ENCODE assay signal across 31 cellular contexts in genomic region chr1:50172299-50172698, GRCh38.
"Had no signal": no experiment of that assay in that cellular context is flagged by ENCODE, and none has a peak within 500 bp of the region (broad histone marks: within the 10 kb centered on the region; RNA-seq: fewer than 3 reads in every experiment).

No MANE protein-coding gene starts in this region.

- H3K27ac ChIP-seq: adrenal gland, ascending aorta, body of pancreas, brain microvascular endothelial cell, breast epithelium, cardiac muscle cell had no signal

- H3K9me3 ChIP-seq: adrenal gland, ascending aorta, body of pancreas, breast epithelium had no signal

- H3K4me3 ChIP-seq: adrenal gland, ascending aorta, body of pancreas, breast epithelium, cardiac muscle cell had no signal

- DNase-seq: activated effector memory CD4-positive, alpha-beta T cell treated with anti-CD3 and anti-CD28 coated beads, Interleukin-2, amount 50 U/mL, for 16 hours; activated effector memory CD4-positive, alpha-beta T cell treated with Interleukin-2 at 50 U/mL for 16 hours; activated gamma-delta T cell; activated gamma-delta T cell treated with Interleukin-2 at 50 U/mL for 16 hours; activated naive CD4-positive, alpha-beta T cell; activated naive CD4-positive, alpha-beta T cell treated with anti-CD3 and anti-CD28 coated beads for 36 hours; activated naive CD4-positive, alpha-beta T cell treated with anti-CD3 and anti-CD28 coated beads, Interleukin-2, amount 10 ng/mL, durations not matched to agents 7 days and 5 days; activated naive CD4-positive, alpha-beta T cell treated with anti-CD3 and anti-CD28 coated beads, Interleukin-2, amount 50 U/mL, for 16 hours; activated naive CD4-positive, alpha-beta T cell treated with Interleukin-2 at 50 U/mL for 16 hours; activated naive CD8-positive, alpha-beta T cell treated with anti-CD3 and anti-CD28 coated beads for 36 hours; activated naive CD8-positive, alpha-beta T cell treated with anti-CD3 and anti-CD28 coated beads, Interleukin-2, amount 10 ng/mL, durations not matched to agents 7 days and 5 days; activated naive CD8-positive, alpha-beta T cell treated with anti-CD3 and anti-CD28 coated beads, Interleukin-2, amount 50 U/mL, for 24 hours; activated T-cell treated with anti-CD3 and anti-CD28 coated beads, Interleukin-2, amount 50 U/mL, for 24 hours; activated T-cell treated with anti-CD3 and anti-CD28 coated beads, Interleukin-2, amount 50 U/mL, for 4 hours; activated T-cell treated with anti-CD3 and anti-CD28 coated beads, Interleukin-2, amount 50 U/mL, for 48 hours; activated T-cell treated with anti-CD3 and anti-CD28 coated beads, Interleukin-2, amount 50 U/mL, for 72 hours; adrenal gland; amniotic stem cell; amygdala; anterior cingulate cortex; aorta; body of pancreas; brain microvascular endothelial cell; caudate nucleus; central memory CD4-positive, alpha-beta T cell; cerebellar nuclear complex had no signal

- H3K27me3 ChIP-seq: ascending aorta, body of pancreas, brain microvascular endothelial cell had no signal

- ATAC-seq: activated naive CD4-positive, alpha-beta T cell treated with anti-CD3 and anti-CD28 coated beads, Interleukin-2, amount 50 U/mL, for 72 hours; activated naive CD8-positive, alpha-beta T cell treated with anti-CD3 and anti-CD28 coated beads, Interleukin-2, amount 50 U/mL, for 24 hours; activated T-cell treated with anti-CD3 and anti-CD28 coated beads, Interleukin-2, amount 50 U/mL, for 4 hours; activated T-cell treated with anti-CD3 and anti-CD28 coated beads, Interleukin-2, amount 50 U/mL, for 72 hours; activated T-helper 17 cell treated with anti-CD3 and anti-CD28 coated beads, Interleukin-2, amount 50 U/mL, for 72 hours; body of pancreas had no signal

- H3K36me3 ChIP-seq: adrenal gland, ascending aorta, brain microvascular endothelial cell, breast epithelium, cardiac muscle cell had no signal

- H3K4me1 ChIP-seq: adrenal gland, ascending aorta, breast epithelium had no signal
